ENCODE assay signal across 1 cellular context in the genomic region with DNA sequence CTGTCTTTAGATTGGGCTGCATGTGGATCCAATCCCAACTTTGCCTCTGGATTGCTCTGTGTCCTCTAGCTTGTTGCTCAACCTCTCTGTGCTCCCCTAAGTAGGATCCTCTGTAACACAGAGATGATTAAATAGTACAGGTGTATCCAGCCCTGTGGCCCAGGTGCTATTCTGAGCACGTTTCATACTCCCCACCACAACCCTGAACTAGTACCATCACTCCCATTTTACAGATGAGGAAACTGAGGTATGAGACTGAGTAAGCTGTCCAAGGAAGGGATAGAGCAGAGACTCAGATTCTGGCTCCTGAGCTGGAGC.
TF ChIP-seq lines count a peak whose summit lies in the region.

No MANE protein-coding gene starts in this region.

TF ChIP-seq in HepG2, 621 proteins besides CTCF, POLR2A, EP300 and RAD21:
- TF ChIP-seq, protein P1, sequence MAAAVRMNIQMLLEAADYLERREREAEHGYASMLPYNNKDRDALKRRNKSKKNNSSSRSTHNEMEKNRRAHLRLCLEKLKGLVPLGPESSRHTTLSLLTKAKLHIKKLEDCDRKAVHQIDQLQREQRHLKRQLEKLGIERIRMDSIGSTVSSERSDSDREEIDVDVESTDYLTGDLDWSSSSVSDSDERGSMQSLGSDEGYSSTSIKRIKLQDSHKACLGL (CRISPR knock-in tag; IDR thresholded peaks at IDR 0.05) = no peak
- no peak for TF ChIP-seq TOPORS (CRISPR knock-in tag; IDR thresholded peaks at IDR 0.05)
- no peak for TF ChIP-seq TARDBP (CRISPR knock-in tag; IDR thresholded peaks at IDR 0.05)
- TF ChIP-seq, protein P2, sequence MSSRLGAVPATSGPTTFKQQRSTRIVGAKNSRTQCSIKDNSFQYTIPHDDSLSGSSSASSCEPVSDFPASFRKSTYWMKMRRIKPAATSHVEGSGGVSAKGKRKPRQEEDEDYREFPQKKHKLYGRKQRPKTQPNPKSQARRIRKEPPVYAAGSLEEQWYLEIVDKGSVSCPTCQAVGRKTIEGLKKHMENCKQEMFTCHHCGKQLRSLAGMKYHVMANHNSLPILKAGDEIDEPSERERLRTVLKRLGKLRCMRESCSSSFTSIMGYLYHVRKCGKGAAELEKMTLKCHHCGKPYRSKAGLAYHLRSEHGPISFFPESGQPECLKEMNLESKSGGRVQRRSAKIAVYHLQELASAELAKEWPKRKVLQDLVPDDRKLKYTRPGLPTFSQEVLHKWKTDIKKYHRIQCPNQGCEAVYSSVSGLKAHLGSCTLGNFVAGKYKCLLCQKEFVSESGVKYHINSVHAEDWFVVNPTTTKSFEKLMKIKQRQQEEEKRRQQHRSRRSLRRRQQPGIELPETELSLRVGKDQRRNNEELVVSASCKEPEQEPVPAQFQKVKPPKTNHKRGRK (CRISPR knock-in tag; IDR thresholded peaks at IDR 0.05) = no peak
- TF ChIP-seq ZNF629 (CRISPR knock-in tag; conservative IDR thresholded peaks at IDR 0.05) = peak; percentile 48; the same call in 1 of the 2 replicates
- no peak for TF ChIP-seq PAF1 (CRISPR knock-in tag; IDR thresholded peaks at IDR 0.05)
- TF ChIP-seq ZNF124 (CRISPR knock-in tag; IDR thresholded peaks at IDR 0.05) = no peak
- TF ChIP-seq ZNF768 (CRISPR knock-in tag; IDR thresholded peaks at IDR 0.05) = peak; percentile 76; the same call in 1 of the 2 replicates
- no peak for TF ChIP-seq CBX1 (IDR thresholded peaks at IDR 0.05; ENCODE audit: low read depth)
- TF ChIP-seq MBNL3 (CRISPR knock-in tag; conservative IDR thresholded peaks at IDR 0.05) = no peak
- no peak for TF ChIP-seq ZNF256 (CRISPR knock-in tag; conservative IDR thresholded peaks at IDR 0.05)
